Comparison of ENCODE assay signal across 15 cellular contexts in genomic region chr9:114845373-114845772, GRCh38. TPM values are rescaled to one million over a fixed set of nuclear protein-coding genes. Genes with fewer than 3 reads are reported as not detected.
DNase-seq lines count a peak whose midpoint lies in the region; ATAC-seq and TF ChIP-seq lines count a peak whose summit lies in the region.
"Had no signal": no experiment of that assay in that cellular context is flagged by ENCODE, and none has a peak within 500 bp of the region (broad histone marks: within the 10 kb centered on the region; RNA-seq: fewer than 3 reads in every experiment).

No MANE protein-coding gene starts in this region.

- H3K79me1 ChIP-seq in mesendoderm (ENCODE audit: low read length), result no peaks in the 10 kb centered on the region

- H3K27me3 ChIP-seq in GM23338 (ENCODE audit: insufficient read depth) (no peaks in the 10 kb centered on the region), testis (no peaks in the 10 kb centered on the region), mesendoderm (ENCODE audit: insufficient read depth, low read length, poor library complexity) (no peaks in the 10 kb centered on the region)
- H3K27me3 ChIP-seq: BLaER1 treated with 17β-estradiol and CSF1 and Interleukin-3, amounts not matched to agents 10 nM and 100 nM had no signal

- H4K8ac ChIP-seq in mesendoderm (ENCODE audit: low read depth, low read length), result no peak overlapping the region

- H3K9me3 ChIP-seq in testis, result no peaks in the 10 kb centered on the region

- peaks cover 2% of the 10 kb centered on the region for H3K27me3 Mint-ChIP-seq in GM23338 (ENCODE audit: insufficient read depth, low read depth, poor library complexity)

- intact Hi-C loops in testis (cut with DNase I; ENCODE audit: low total_unique reads), result no loop called here

- H4K20me1 ChIP-seq in GM23338 (replicated peaks; ENCODE audit: insufficient read depth), result no peaks in the 10 kb centered on the region
- H4K20me1 ChIP-seq: BLaER1 treated with 17β-estradiol and CSF1 and Interleukin-3, amounts not matched to agents 10 nM and 100 nM had no signal

- no peak overlapping the region for H3K27ac Mint-ChIP-seq in GM23338
- H3K27ac Mint-ChIP-seq: B cell; CD8-positive, alpha-beta T cell; HFFc6 had no signal

- no peak overlapping the region for H2AK5ac ChIP-seq in mesendoderm (ENCODE audit: low read length)

- H3K56ac ChIP-seq in mesendoderm (ENCODE audit: low read length), result no peak overlapping the region

- no peak overlapping the region for H4K5ac ChIP-seq in mesendoderm (ENCODE audit: low read length)

- H3K27ac ChIP-seq in GM23338 (ENCODE audit: low read depth) (no peak overlapping the region), testis (no peak overlapping the region), mesendoderm (ENCODE audit: low read depth, low read length) (no peak overlapping the region)
- H3K27ac ChIP-seq: BLaER1 treated with 17β-estradiol and CSF1 and Interleukin-3, amounts not matched to agents 10 nM and 100 nM; GM23248; HL-60 had no signal

- no peak overlapping the region for H2BK120ac ChIP-seq in mesendoderm (ENCODE audit: low read depth, low read length)

- no peak overlapping the region for H3K18ac ChIP-seq in mesendoderm (ENCODE audit: low read length)

- no peak overlapping the region for H2BK5ac ChIP-seq in mesendoderm (ENCODE audit: low read length)

- no peak for ATAC-seq in GM23338
- ATAC-seq: CD8-positive, alpha-beta T cell; HCT116 had no signal

- TF ChIP-seq CTCF in GM23338 (conservative IDR thresholded peaks at IDR 0.05; ENCODE audit: low read depth in 2 of 2), result no peak
- TF ChIP-seq CTCF in testis (IDR thresholded peaks at IDR 0.05), result no peak

- H3K36me3 Mint-ChIP-seq in GM23338 (ENCODE audit: low read depth), result no peaks in the 10 kb centered on the region
- H3K36me3 Mint-ChIP-seq: CD8-positive, alpha-beta T cell had no signal

- no peak overlapping the region for H3K9ac ChIP-seq in mesendoderm (ENCODE audit: low read length)
- H3K9ac ChIP-seq: BLaER1 treated with 17β-estradiol and CSF1 and Interleukin-3, amounts not matched to agents 10 nM and 100 nM; GM23248 had no signal

- H3K9me2 ChIP-seq in GM23338 (ENCODE audit: insufficient read depth), result peaks cover 15% of the 10 kb centered on the region

- H3K23ac ChIP-seq in mesendoderm (ENCODE audit: low read length), result no peak overlapping the region

- H2BK15ac ChIP-seq in mesendoderm (replicated peaks; ENCODE audit: low read depth), result no peak overlapping the region

- H3K36me3 ChIP-seq in GM23338 (ENCODE audit: insufficient read depth) (no peaks in the 10 kb centered on the region), testis (ENCODE audit: low read depth, missing control alignments) (no peaks in the 10 kb centered on the region), mesendoderm (ENCODE audit: control insufficient read depth, insufficient read depth, low read length) (no peaks in the 10 kb centered on the region)
- H3K36me3 ChIP-seq: BLaER1 treated with 17β-estradiol and CSF1 and Interleukin-3, amounts not matched to agents 10 nM and 100 nM had no signal

- H3K4me3 Mint-ChIP-seq in GM23338, result no peak overlapping the region
- H3K4me3 Mint-ChIP-seq: B cell; CD8-positive, alpha-beta T cell; HFFc6 had no signal

- H2AFZ ChIP-seq in GM23338, result peak overlapping the region; percentile 66; the same call in 1 of the 2 replicates
- H2AFZ ChIP-seq: GM23248 had no signal

- H3K4me1 ChIP-seq in GM23338 (ENCODE audit: insufficient read depth), result no peaks in the 10 kb centered on the region
- no peaks in the 10 kb centered on the region for H3K4me1 ChIP-seq in testis
- no peaks in the 10 kb centered on the region for H3K4me1 ChIP-seq in mesendoderm (ENCODE audit: control insufficient read depth, low read depth, low read length)

- no peak overlapping the region for H3K4me3 ChIP-seq in GM23338
- no peak overlapping the region for H3K4me3 ChIP-seq in testis
- no peak overlapping the region for H3K4me3 ChIP-seq in mesendoderm (ENCODE audit: low read length)
- H3K4me3 ChIP-seq: BLaER1 treated with 17β-estradiol and CSF1 and Interleukin-3, amounts not matched to agents 10 nM and 100 nM; GM23248 had no signal

- no peak for TF ChIP-seq POLR2A in testis (IDR thresholded peaks at IDR 0.05)

- WGBS in testis, 2 donors, result 67 to 78% methylated on average over 5 of the region's 5 CpGs
- no CpG with 5 or more reads among the region's 5 CpGs for WGBS in mesendoderm (ENCODE audit: extremely low coverage, insufficient coverage, low lambda C conversion rate)

- H3K79me2 ChIP-seq in GM23338 (replicated peaks; ENCODE audit: insufficient read depth) (no peaks in the 10 kb centered on the region), mesendoderm (ENCODE audit: control insufficient read depth, insufficient read depth, low read length) (no peaks in the 10 kb centered on the region)

- H3K4ac ChIP-seq in mesendoderm (ENCODE audit: low read depth, low read length), result no peak overlapping the region

- H3K9me3 Mint-ChIP-seq in GM23338, result no peaks in the 10 kb centered on the region
- H3K9me3 Mint-ChIP-seq: CD8-positive, alpha-beta T cell had no signal

- no peak overlapping the region for H3K4me2 ChIP-seq in GM23338
- H3K4me2 ChIP-seq in mesendoderm (ENCODE audit: low read length), result no peak overlapping the region
- H3K4me2 ChIP-seq: BLaER1 treated with 17β-estradiol and CSF1 and Interleukin-3, amounts not matched to agents 10 nM and 100 nM had no signal

- H3F3A ChIP-seq in GM23338 (replicated peaks; ENCODE audit: low read depth), result no peaks in the 10 kb centered on the region

- no peaks in the 10 kb centered on the region for H3K4me1 Mint-ChIP-seq in GM23338
- H3K4me1 Mint-ChIP-seq: B cell had no signal

- DNase-seq in DMS53 (lab: John Stamatoyannopoulos, UW) (peak; percentile 22), DMS53 treated with DMSO at 0.1 percent for 48 hours (lab: John Stamatoyannopoulos, UW; ENCODE audit: unreplicated experiment) (no peak), GM23338 (ENCODE audit: low spot score) (no peak), NCI-H69 (lab: John Stamatoyannopoulos, UW) (peak; percentile 83), testis (peak; percentile 21), mesendoderm (no peak)
- DNase-seq: Calu3; CD8-positive, alpha-beta T cell; GM23248; H7; HFFc6 had no signal

TF ChIP-seq in GM23338, 12 proteins besides CTCF, POLR2A, EP300 and RAD21 (continues in another document):
- no peak for TF ChIP-seq ZNF462 (CRISPR knock-in tag; IDR thresholded peaks at IDR 0.05)

RNA-seq across cellular contexts. Expression of gene TNFSF15, which starts 39.5 kb away (rescaled TPM):
- 0.07 and 0.08 TPM in 2 replicates for total RNA-seq in GM23338 (2014; rRNA removed; shearing (Covaris generic))
- polyA plus RNA-seq in GM23338 (2016; fragmentation: Nextera tagmentation; extraction: Ambion mirVana), result 0.03 and 0.06 TPM in 2 replicates
- total RNA-seq in testis, result under 1 TPM in 1 of 2 donors, not detected in 1; 0.06 TPM
- polyA plus RNA-seq in testis (ENCODE audit: insufficient read depth, low read depth, low replicate concordance), result 0.40 TPM
- polyA plus RNA-seq in mesendoderm (2013, experiment 1 of 2), result 0.13 TPM
- polyA plus RNA-seq in mesendoderm (2013, experiment 2 of 2), result 0.11 TPM
- total RNA-seq: B cell; CD8-positive, alpha-beta T cell; H7 had no signal
- polyA plus RNA-seq: GM23248 had no signal

Comparison
In these comparisons a context has a peak if more than half of its experiments do, and no peak if none do; other contexts are left out.
1. DNase-seq: peak in DMS53 (single experiment), NCI-H69 (single experiment) and testis (single experiment); none in DMS53 treated with DMSO at 0.1 percent for 48 hours (single experiment), GM23338 (single experiment) and mesendoderm (single experiment).